In the genomic region with DNA sequence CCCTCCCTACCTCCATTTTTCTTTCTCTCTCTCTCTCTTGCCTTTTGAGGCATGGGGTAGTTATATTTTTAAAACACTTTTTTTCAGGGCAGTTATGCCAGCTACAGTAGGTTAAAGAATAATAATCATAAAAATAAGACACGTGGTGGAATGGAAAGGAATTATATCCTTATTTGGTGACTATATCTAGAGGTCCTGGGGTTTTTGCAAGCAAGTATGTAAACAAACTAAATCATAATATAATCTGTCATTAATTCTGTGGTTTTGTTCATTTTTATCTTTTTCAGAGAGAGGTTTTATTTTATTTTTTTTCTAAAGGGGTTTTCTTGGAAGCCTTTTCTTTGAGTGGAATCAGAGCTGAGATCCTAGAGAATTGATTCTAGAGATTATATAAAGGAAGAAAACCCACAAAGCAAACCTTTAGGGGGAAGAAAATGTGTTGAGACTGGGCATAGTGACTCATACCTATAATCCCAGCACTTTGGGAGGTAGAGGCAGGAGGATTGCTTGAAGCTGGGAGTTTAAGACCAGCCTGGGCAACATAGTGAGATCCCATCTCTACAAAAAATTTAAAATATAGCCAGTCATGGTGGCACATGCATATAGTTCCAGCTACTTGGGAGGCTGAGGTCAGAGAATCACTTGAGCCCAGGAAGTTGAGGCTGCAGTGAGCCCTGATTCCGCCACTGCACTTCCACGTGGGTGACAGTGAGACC, we compare ENCODE assay signal across 28 cellular contexts. TPM values are rescaled to one million over a fixed set of nuclear protein-coding genes. Genes with fewer than 3 reads are reported as not detected.
DNase-seq lines count a peak whose midpoint lies in the region; ATAC-seq, FAIRE-seq and TF ChIP-seq lines count a peak whose summit lies in the region.
"Had no signal": no experiment of that assay in that cellular context is flagged by ENCODE, and none has a peak within 500 bp of the region (broad histone marks: within the 10 kb centered on the region; RNA-seq: fewer than 3 reads in every experiment).

No MANE protein-coding gene starts in this region.

- H3K4me1 ChIP-seq in HEK293 (ENCODE audit: control insufficient read depth, insufficient read depth, low read length) (peaks cover 7% of the 10 kb centered on the region; the same call in 1 of the 2 replicates), GM12878 (ENCODE audit: control insufficient read depth, insufficient read depth, low read length) (no peaks in the 10 kb centered on the region), A673 (ENCODE audit: insufficient read depth, low read length, poor library complexity, severe bottlenecking) (no peaks in the 10 kb centered on the region)
- H3K4me1 ChIP-seq: neural progenitor cell had no signal

- RAD21 ChIA-PET in GM12878 (lab: Charles Lee; ENCODE audit: unreplicated experiment) = interaction anchor here (1.2 kb wide), 1 partner anchor 53 kb away, joined by 3 read pairs; the partner anchor contains the start of gene NQO1

- H4K20me1 ChIP-seq in GM12878 (ENCODE audit: control insufficient read depth, insufficient read depth) = no peaks in the 10 kb centered on the region

- H3K79me2 ChIP-seq in GM12878 (ENCODE audit: control insufficient read depth, insufficient read depth, low read length) = no peaks in the 10 kb centered on the region

- 99% methylated on average over 3 of the region's 3 CpGs for WGBS in GM12878 (ENCODE audit: insufficient coverage, insufficient replicate concordance, low lambda C conversion rate, missing lambda C conversion rate)

- TF ChIP-seq CTCF in HEK293 (tag by site-specific recombination; IDR thresholded peaks at IDR 0.05) (no peak), GM12878 (IDR thresholded peaks at IDR 0.05 in 2 of 3, conservative IDR thresholded peaks at IDR 0.05 in 1 of 3; ENCODE audit: control insufficient read depth in 2 of 3, extremely low read depth in 1 of 3, insufficient read depth in 1 of 3, low read depth in 3 of 3, low read length in 3 of 3) (no peak), A673 (conservative IDR thresholded peaks at IDR 0.05; ENCODE audit: low read depth, low read length) (no peak)

- in situ Hi-C loops in GM12878 (cut with MboI) = no loop called here

- FAIRE-seq in GM12878 (lab: Jason Lieb, UNC) = peak; percentile 13
- FAIRE-seq: islet of Langerhans, pancreas had no signal

- TF ChIP-seq POLR2A in GM12878 (IDR thresholded peaks at IDR 0.05; ENCODE audit: low read depth, low read length) = no peak

- no peak overlapping the region for H3K9ac ChIP-seq in GM12878 (ENCODE audit: control insufficient read depth, insufficient read depth, low read length)
- H3K9ac ChIP-seq: KMS-11, neural progenitor cell had no signal

- SMC1A ChIA-PET in GM12878 (lab: Charles Lee; ENCODE audit: uncharacterized antibody, unreplicated experiment) = interaction anchor here (0.6 to 2.2 kb wide), 2 partner anchors 12 to 71 kb away, joined by 3 to 6 read pairs; no protein-coding TSS in a partner anchor

- H3K4me3 ChIP-seq in HEK293 (ENCODE audit: low read depth, low read length) = no peak overlapping the region
- H3K4me3 ChIP-seq in GM12878 = no peak overlapping the region
- no peak overlapping the region for H3K4me3 ChIP-seq in A673 (ENCODE audit: low read depth, low read length, poor library complexity, severe bottlenecking)
- H3K4me3 ChIP-seq: adrenal gland, neural progenitor cell, pancreas had no signal

- no peak for TF ChIP-seq EP300 in GM12878 (IDR thresholded peaks at IDR 0.05; ENCODE audit: borderline replicate concordance in 1 of 2, control insufficient read depth in 1 of 2, low read depth in 2 of 2, low read length in 2 of 2)

- H3K27me3 ChIP-seq in GM12878 (replicated peaks in 1 of 2; ENCODE audit: control insufficient read depth in 2 of 2, insufficient read depth in 2 of 2, low read length in 1 of 2) (no peaks in the 10 kb centered on the region), A673 (replicated peaks; ENCODE audit: insufficient read depth, low read depth, low read length, poor library complexity) (no peaks in the 10 kb centered on the region)
- H3K27me3 ChIP-seq: adrenal gland, neural progenitor cell, pancreas had no signal

- CTCF ChIA-PET in HEK293 (lab: Yijun Ruan, JAX) (interaction anchor here (0.6 to 0.7 kb wide), 2 partner anchors 10 to 1934 kb away, joined by 3 read pairs; no protein-coding TSS in a partner anchor), GM12878 (lab: Yijun Ruan, JAX) (interaction anchor here (1.0 kb wide), 1 partner anchor 169 kb away, joined by 3 read pairs; no protein-coding TSS in a partner anchor), A673 (lab: Charles Lee) (no interaction called here)

- H3K9me3 ChIP-seq in HEK293 (ENCODE audit: control insufficient read depth, insufficient read depth, low read depth, low read length) (no peaks in the 10 kb centered on the region), GM12878 (replicated peaks; ENCODE audit: control insufficient read depth, insufficient read depth, low read length) (no peaks in the 10 kb centered on the region), A673 (ENCODE audit: low read depth, low read length, poor library complexity, severe bottlenecking) (no peaks in the 10 kb centered on the region)
- H3K9me3 ChIP-seq: adrenal gland, pancreas had no signal

- intact Hi-C loops in GM12878 (cut with micrococcal nuclease; ENCODE audit: unreplicated experiment) = no loop called here
- intact Hi-C loops in A673 (cut with micrococcal nuclease; ENCODE audit: unreplicated experiment) = no loop called here

- POLR2A ChIA-PET in HEK293 (lab: Yijun Ruan, JAX) = no interaction called here
- POLR2A ChIA-PET in GM12878 (lab: Charles Lee) = interaction anchor here (0.5 kb wide), 1 partner anchor 22 kb away, joined by 3 read pairs; no protein-coding TSS in a partner anchor
- POLR2A ChIA-PET in A673 (lab: Charles Lee; ENCODE audit: low non-redundant PET) = no interaction called here

- H3K36me3 ChIP-seq in HEK293 (ENCODE audit: control insufficient read depth in 2 of 2, insufficient read depth in 1 of 2, low read length in 2 of 2) (peaks cover 23 to 56% of the 10 kb centered on the region in 2 experiments), GM12878 (ENCODE audit: control insufficient read depth in 2 of 2, insufficient read depth in 2 of 2, low read length in 1 of 2) (peaks cover 0 to 26% of the 10 kb centered on the region in 2 experiments), A673 (ENCODE audit: insufficient read depth, low read length, poor library complexity, severe bottlenecking) (peaks cover 11% of the 10 kb centered on the region)

- no peak overlapping the region for H3K27ac ChIP-seq in HEK293 (ENCODE audit: extremely low read depth, low read depth, low read length)
- H3K27ac ChIP-seq in GM12878 (ENCODE audit: control insufficient read depth, insufficient read depth) = no peak overlapping the region
- H3K27ac ChIP-seq in A673 (ENCODE audit: low read depth, low read length, poor library complexity, severe bottlenecking) = no peak overlapping the region
- H3K27ac ChIP-seq: adrenal gland, KMS-11, neural progenitor cell, pancreas had no signal

- DNase-seq in EH (ENCODE audit: low read depth) = peak; percentile 55
- DNase-seq in GM12878 (ENCODE audit: low read depth, low spot score) = no peak
- DNase-seq in iris pigment epithelial cell (ENCODE audit: low read depth) = peak; percentile 10
- no peak for DNase-seq in dedifferentiated amniotic fluid mesenchymal stem cell (ENCODE audit: extremely low spot score)
- no peak for DNase-seq in A673 (ENCODE audit: low spot score)
- DNase-seq: activated CD4-positive, alpha-beta T cell treated with anti-CD3 and anti-CD28 coated beads for 1 hour; activated CD8-positive, alpha-beta T cell treated with anti-CD3 and anti-CD28 coated beads, Interleukin-2, amount 10 ng/mL, durations not matched to agents 7 days and 5 days; activated gamma-delta T cell treated with Interleukin-2 at 50 U/mL for 16 hours; activated T-cell treated with anti-CD3 and anti-CD28 coated beads for 4 hours; adrenal gland; C1 segment of cervical spinal cord; Calu3; DMS79; mesendoderm; NCI-H1436; NCI-H2081; NCI-H226; NCI-H69; pancreas; SHP77; stimulated activated naive CD4-positive, alpha-beta T cell had no signal

- H3K4me2 ChIP-seq in GM12878 (ENCODE audit: control insufficient read depth, insufficient read depth) = no peak overlapping the region
- H3K4me2 ChIP-seq: KMS-11, neural progenitor cell had no signal

- BruUV-seq in GM12878 (replicated peaks; lab: Mats Ljungman, UMichigan) (TSS peak; percentile 44), A673 (replicated peaks; lab: Mats Ljungman, UMichigan) (no TSS peak)

- ATAC-seq in GM12878 (no peak), HG02623 (IDR thresholded peaks at IDR 0.05; ENCODE audit: unreplicated experiment) (no peak)
- ATAC-seq: activated CD8-positive, alpha-beta T cell treated with anti-CD3 and anti-CD28 coated beads, Interleukin-2, amount 10 ng/mL, durations not matched to agents 7 days and 5 days; left lobe of liver; Panc1; pancreas had no signal

- no peak overlapping the region for H2AFZ ChIP-seq in GM12878 (ENCODE audit: control insufficient read depth, low read depth, low read length)
- H2AFZ ChIP-seq: neural progenitor cell had no signal

- no peak for TF ChIP-seq RAD21 in GM12878 (IDR thresholded peaks at IDR 0.05; ENCODE audit: insufficient read depth, low read depth, low read length)

TF ChIP-seq in HEK293, 187 proteins besides CTCF, POLR2A, EP300 and RAD21:
- TF ChIP-seq ZNF610 (tag by site-specific recombination; IDR thresholded peaks at IDR 0.05; ENCODE audit: borderline replicate concordance) = no peak
- peak; percentile 74 for TF ChIP-seq ZNF121 (tag by site-specific recombination; IDR thresholded peaks at IDR 0.05)

TF ChIP-seq in GM12878, 131 proteins besides CTCF, POLR2A, EP300 and RAD21 (continues in another document):
- no peak for TF ChIP-seq MTA3 (IDR thresholded peaks at IDR 0.05; ENCODE audit: borderline replicate concordance, low read length)

RNA-seq across cellular contexts. Expression of gene NQO1, which starts 53.2 kb away (rescaled TPM):
- total RNA-seq in GM12878 (2013; cell fraction: nucleolus; rRNA removed) = 2.5 and 2.7 TPM in 2 replicates
- total RNA-seq in GM12878 (2014; rRNA removed) (24.6 and 26.4 TPM in 2 replicates), GM12878 (2014; rRNA removed; fragmentation: Illumina TruSeq; extraction: Trizol) (27.6 and 33.4 TPM in 2 replicates), GM12878 (2021) (24.0 and 25.0 TPM in 2 replicates), A673 (2021) (46.9 and 61.7 TPM in 2 replicates)
- polyA plus RNA-seq in GM12878 (2011; ENCODE audit: low read depth) = 15.3 TPM
- polyA plus RNA-seq in GM12878 (2011; rRNA removed) (29.0 and 34.1 TPM in 2 replicates), GM12878 (2014; fragmentation: Illumina TruSeq; extraction: Trizol) (25.5 and 35.9 TPM in 2 replicates), GM12878 (2014; fragmentation: Nextera tagmentation; extraction: Ambion mirVana) (10 to 100 TPM; 35.2 to 40.0 TPM), GM12878 (2014; rRNA removed) (25.0 and 26.0 TPM in 2 replicates), GM12878 (2016; fragmentation: Nextera tagmentation; extraction: Ambion mirVana) (10 to 100 TPM; 82.4 to 84.9 TPM)
- 32.2 and 35.7 TPM in 2 replicates for polyA plus RNA-seq in GM12878 (2011; cell fraction: cytosol; rRNA removed)
- polyA plus RNA-seq in GM12878 (2011; cell fraction: nucleus; rRNA removed) = 10.9 and 14.9 TPM in 2 replicates
- 14.0 and 15.3 TPM in 2 replicates for polyA plus RNA-seq in GM12878 (2012)
- polyA minus RNA-seq in GM12878 (2011; rRNA and poly(A)+ RNA removed) = 15.7 and 18.5 TPM in 2 replicates
- 7.1 and 9.1 TPM in 2 replicates for polyA minus RNA-seq in GM12878 (2011; cell fraction: cytosol; rRNA and poly(A)+ RNA removed)
- 2.4 and 2.7 TPM in 2 replicates for polyA minus RNA-seq in GM12878 (2011; cell fraction: nucleus; rRNA and poly(A)+ RNA removed)

Comparison
In these comparisons a context has a peak if more than half of its experiments do, and no peak if none do; other contexts are left out.
1. DNase-seq: peak in EH (single experiment) and iris pigment epithelial cell (single experiment); none in GM12878 (single experiment), dedifferentiated amniotic fluid mesenchymal stem cell (single experiment) and A673 (single experiment).